In genomic region chr19:10093295-10094186, GRCh38 we compare ENCODE assay signal across 2 cellular contexts.
A peak's percentile ranks its signal among the peaks of the same experiment; 100 is the strongest.
TF ChIP-seq lines count a peak whose summit lies in the region.

No MANE protein-coding gene starts in this region.

TF ChIP-seq in WTC11, 78 proteins besides CTCF, POLR2A, EP300 and RAD21:
- no peak for TF ChIP-seq TP53 (CRISPR knock-in tag; IDR thresholded peaks at IDR 0.05)

TF ChIP-seq in HepG2, 621 proteins besides CTCF, POLR2A, EP300 and RAD21:
- TF ChIP-seq, protein P1, sequence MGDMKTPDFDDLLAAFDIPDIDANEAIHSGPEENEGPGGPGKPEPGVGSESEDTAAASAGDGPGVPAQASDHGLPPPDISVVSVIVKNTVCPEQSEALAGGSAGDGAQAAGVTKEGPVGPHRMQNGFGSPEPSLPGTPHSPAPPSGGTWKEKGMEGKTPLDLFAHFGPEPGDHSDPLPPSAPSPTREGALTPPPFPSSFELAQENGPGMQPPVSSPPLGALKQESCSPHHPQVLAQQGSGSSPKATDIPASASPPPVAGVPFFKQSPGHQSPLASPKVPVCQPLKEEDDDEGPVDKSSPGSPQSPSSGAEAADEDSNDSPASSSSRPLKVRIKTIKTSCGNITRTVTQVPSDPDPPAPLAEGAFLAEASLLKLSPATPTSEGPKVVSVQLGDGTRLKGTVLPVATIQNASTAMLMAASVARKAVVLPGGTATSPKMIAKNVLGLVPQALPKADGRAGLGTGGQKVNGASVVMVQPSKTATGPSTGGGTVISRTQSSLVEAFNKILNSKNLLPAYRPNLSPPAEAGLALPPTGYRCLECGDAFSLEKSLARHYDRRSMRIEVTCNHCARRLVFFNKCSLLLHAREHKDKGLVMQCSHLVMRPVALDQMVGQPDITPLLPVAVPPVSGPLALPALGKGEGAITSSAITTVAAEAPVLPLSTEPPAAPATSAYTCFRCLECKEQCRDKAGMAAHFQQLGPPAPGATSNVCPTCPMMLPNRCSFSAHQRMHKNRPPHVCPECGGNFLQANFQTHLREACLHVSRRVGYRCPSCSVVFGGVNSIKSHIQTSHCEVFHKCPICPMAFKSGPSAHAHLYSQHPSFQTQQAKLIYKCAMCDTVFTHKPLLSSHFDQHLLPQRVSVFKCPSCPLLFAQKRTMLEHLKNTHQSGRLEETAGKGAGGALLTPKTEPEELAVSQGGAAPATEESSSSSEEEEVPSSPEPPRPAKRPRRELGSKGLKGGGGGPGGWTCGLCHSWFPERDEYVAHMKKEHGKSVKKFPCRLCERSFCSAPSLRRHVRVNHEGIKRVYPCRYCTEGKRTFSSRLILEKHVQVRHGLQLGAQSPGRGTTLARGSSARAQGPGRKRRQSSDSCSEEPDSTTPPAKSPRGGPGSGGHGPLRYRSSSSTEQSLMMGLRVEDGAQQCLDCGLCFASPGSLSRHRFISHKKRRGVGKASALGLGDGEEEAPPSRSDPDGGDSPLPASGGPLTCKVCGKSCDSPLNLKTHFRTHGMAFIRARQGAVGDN (CRISPR knock-in tag; IDR thresholded peaks at IDR 0.05), result peak; percentile 13; the same call in 1 of the 2 replicates
- no peak for TF ChIP-seq ZNF33A (CRISPR knock-in tag; IDR thresholded peaks at IDR 0.05; ENCODE audit: borderline replicate concordance)
- no peak for TF ChIP-seq SPEN (CRISPR knock-in tag; IDR thresholded peaks at IDR 0.05; ENCODE audit: low read depth)
- peak; percentile 64 for TF ChIP-seq AGO2 (optimal IDR thresholded peaks at IDR 0.05; ENCODE audit: low read depth, low read length)
- TF ChIP-seq MXD4 (CRISPR knock-in tag; IDR thresholded peaks at IDR 0.05), result no peak
- no peak for TF ChIP-seq ZNF253 (CRISPR knock-in tag; IDR thresholded peaks at IDR 0.05; ENCODE audit: borderline replicate concordance)
- TF ChIP-seq POLR2G (IDR thresholded peaks at IDR 0.05; ENCODE audit: low read depth, low read length), result 0 out of 2 replicates have a peak, but pooled peaks have one; percentile 27
- TF ChIP-seq MYNN (CRISPR knock-in tag; IDR thresholded peaks at IDR 0.05; ENCODE audit: low read depth), result peak; percentile 98; the same call in 1 of the 2 replicates
- TF ChIP-seq MIER2 (CRISPR knock-in tag; IDR thresholded peaks at IDR 0.05), result 0 out of 2 replicates have a peak, but pooled peaks have one; percentile 60
- TF ChIP-seq, protein P2, sequence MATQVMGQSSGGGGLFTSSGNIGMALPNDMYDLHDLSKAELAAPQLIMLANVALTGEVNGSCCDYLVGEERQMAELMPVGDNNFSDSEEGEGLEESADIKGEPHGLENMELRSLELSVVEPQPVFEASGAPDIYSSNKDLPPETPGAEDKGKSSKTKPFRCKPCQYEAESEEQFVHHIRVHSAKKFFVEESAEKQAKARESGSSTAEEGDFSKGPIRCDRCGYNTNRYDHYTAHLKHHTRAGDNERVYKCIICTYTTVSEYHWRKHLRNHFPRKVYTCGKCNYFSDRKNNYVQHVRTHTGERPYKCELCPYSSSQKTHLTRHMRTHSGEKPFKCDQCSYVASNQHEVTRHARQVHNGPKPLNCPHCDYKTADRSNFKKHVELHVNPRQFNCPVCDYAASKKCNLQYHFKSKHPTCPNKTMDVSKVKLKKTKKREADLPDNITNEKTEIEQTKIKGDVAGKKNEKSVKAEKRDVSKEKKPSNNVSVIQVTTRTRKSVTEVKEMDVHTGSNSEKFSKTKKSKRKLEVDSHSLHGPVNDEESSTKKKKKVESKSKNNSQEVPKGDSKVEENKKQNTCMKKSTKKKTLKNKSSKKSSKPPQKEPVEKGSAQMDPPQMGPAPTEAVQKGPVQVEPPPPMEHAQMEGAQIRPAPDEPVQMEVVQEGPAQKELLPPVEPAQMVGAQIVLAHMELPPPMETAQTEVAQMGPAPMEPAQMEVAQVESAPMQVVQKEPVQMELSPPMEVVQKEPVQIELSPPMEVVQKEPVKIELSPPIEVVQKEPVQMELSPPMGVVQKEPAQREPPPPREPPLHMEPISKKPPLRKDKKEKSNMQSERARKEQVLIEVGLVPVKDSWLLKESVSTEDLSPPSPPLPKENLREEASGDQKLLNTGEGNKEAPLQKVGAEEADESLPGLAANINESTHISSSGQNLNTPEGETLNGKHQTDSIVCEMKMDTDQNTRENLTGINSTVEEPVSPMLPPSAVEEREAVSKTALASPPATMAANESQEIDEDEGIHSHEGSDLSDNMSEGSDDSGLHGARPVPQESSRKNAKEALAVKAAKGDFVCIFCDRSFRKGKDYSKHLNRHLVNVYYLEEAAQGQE (IDR thresholded peaks at IDR 0.05; ENCODE audit: borderline replicate concordance in 1 of 2, low read depth in 1 of 2, low read length in 2 of 2), result peak; percentile 29 to 89
